In genomic region chr2:200039847-200040246, GRCh38 we compare ENCODE assay signal across 18 cellular contexts.
DNase-seq lines count a peak whose midpoint lies in the region; ATAC-seq and TF ChIP-seq lines count a peak whose summit lies in the region.
"Had no signal": no experiment of that assay in that cellular context is flagged by ENCODE, and none has a peak within 500 bp of the region (broad histone marks: within the 10 kb centered on the region; RNA-seq: fewer than 3 reads in every experiment).

No MANE protein-coding gene starts in this region.

- DNase-seq in AG08395 (ENCODE audit: low spot score), result peak; percentile 90
- DNase-seq in GM23338 (ENCODE audit: low spot score), result no peak
- peak; percentile 87 for DNase-seq in astrocyte of the cerebellum (ENCODE audit: low read depth)
- peak; percentile 36 for DNase-seq in left kidney (ENCODE audit: low read depth, low spot score)
- no peak for DNase-seq in NCI-H345 (lab: John Stamatoyannopoulos, UW)
- DNase-seq in activated naive CD4-positive, alpha-beta T cell treated with anti-CD3 and anti-CD28 coated beads for 36 hours, result no peak
- DNase-seq in SKM-1 (lab: John Stamatoyannopoulos, UW; ENCODE audit: unreplicated experiment), result no peak
- DNase-seq: activated CD4-positive, alpha-beta T cell treated with anti-CD3 and anti-CD28 coated beads for 48 hours; amygdala; dermis blood vessel endothelial cell; foreskin keratinocyte; Karpas-422; NCI-H187; NCI-H82 had no signal

- no peaks in the 10 kb centered on the region for H3K27me3 ChIP-seq in GM23338 (ENCODE audit: insufficient read depth)
- H3K27me3 ChIP-seq: BLaER1, foreskin keratinocyte had no signal

- no peak overlapping the region for H3K4me2 ChIP-seq in GM23338
- H3K4me2 ChIP-seq: BLaER1 had no signal

- no peak for ATAC-seq in GM23338
- ATAC-seq in HG03095 (IDR thresholded peaks at IDR 0.05; ENCODE audit: unreplicated experiment), result no peak
- ATAC-seq: foreskin keratinocyte had no signal

- no peaks in the 10 kb centered on the region for H3K36me3 ChIP-seq in GM23338 (ENCODE audit: insufficient read depth)
- H3K36me3 ChIP-seq: BLaER1, thoracic aorta had no signal

- H3K27ac Mint-ChIP-seq in GM23338, result no peak overlapping the region
- H3K27ac Mint-ChIP-seq in activated naive CD4-positive, alpha-beta T cell treated with anti-CD3 and anti-CD28 coated beads for 36 hours, result no peak overlapping the region
- H3K27ac Mint-ChIP-seq: progenitor cell of endocrine pancreas had no signal

- no peaks in the 10 kb centered on the region for H3F3A ChIP-seq in GM23338 (replicated peaks; ENCODE audit: low read depth)

- intact Hi-C loops in activated naive CD4-positive, alpha-beta T cell treated with anti-CD3 and anti-CD28 coated beads for 36 hours (cut with micrococcal nuclease), result no loop called here

- H3K4me1 Mint-ChIP-seq in GM23338, result peaks cover 10% of the 10 kb centered on the region; the same call in 2 of the 3 replicates
- no peaks in the 10 kb centered on the region for H3K4me1 Mint-ChIP-seq in activated naive CD4-positive, alpha-beta T cell treated with anti-CD3 and anti-CD28 coated beads for 36 hours (ENCODE audit: low read depth)

- CTCF ChIA-PET in activated naive CD4-positive, alpha-beta T cell treated with anti-CD3 and anti-CD28 coated beads for 36 hours (lab: Charles Lee), result no interaction called here

- no peaks in the 10 kb centered on the region for H3K4me1 ChIP-seq in GM23338 (ENCODE audit: insufficient read depth)
- H3K4me1 ChIP-seq: BLaER1 had no signal

- H4K20me1 ChIP-seq in GM23338 (replicated peaks; ENCODE audit: insufficient read depth), result no peaks in the 10 kb centered on the region
- H4K20me1 ChIP-seq: BLaER1 had no signal

- no peak overlapping the region for H3K27ac ChIP-seq in GM23338 (ENCODE audit: low read depth)
- H3K27ac ChIP-seq: BLaER1, foreskin keratinocyte, thoracic aorta had no signal

- peaks cover 7% of the 10 kb centered on the region for H3K9me3 Mint-ChIP-seq in GM23338
- peaks cover 3% of the 10 kb centered on the region for H3K9me3 Mint-ChIP-seq in activated naive CD4-positive, alpha-beta T cell treated with anti-CD3 and anti-CD28 coated beads for 36 hours

- TF ChIP-seq CTCF in GM23338 (conservative IDR thresholded peaks at IDR 0.05; ENCODE audit: low read depth in 2 of 2) (no peak), astrocyte of the cerebellum (IDR thresholded peaks at IDR 0.05; ENCODE audit: low read depth, low read length, missing control alignments) (no peak)

- H3K36me3 Mint-ChIP-seq in GM23338 (ENCODE audit: low read depth), result peaks cover 7% of the 10 kb centered on the region
- H3K36me3 Mint-ChIP-seq in activated naive CD4-positive, alpha-beta T cell treated with anti-CD3 and anti-CD28 coated beads for 36 hours (ENCODE audit: low read depth), result peaks cover 1% of the 10 kb centered on the region

- H3K9me2 ChIP-seq in GM23338 (ENCODE audit: insufficient read depth), result peaks cover 6% of the 10 kb centered on the region; the same call in 1 of the 2 replicates

- no peaks in the 10 kb centered on the region for H3K79me2 ChIP-seq in GM23338 (replicated peaks; ENCODE audit: insufficient read depth)

- H3K4me3 ChIP-seq in GM23338, result no peak overlapping the region
- H3K4me3 ChIP-seq in astrocyte of the cerebellum (ENCODE audit: low read depth, low read length), result no peak overlapping the region
- H3K4me3 ChIP-seq: BLaER1, thoracic aorta had no signal

- H2AFZ ChIP-seq in GM23338, result peak overlapping the region; percentile 83; the same call in 1 of the 2 replicates

- no peaks in the 10 kb centered on the region for H3K27me3 Mint-ChIP-seq in GM23338 (ENCODE audit: insufficient read depth, low read depth, poor library complexity)
- no peaks in the 10 kb centered on the region for H3K27me3 Mint-ChIP-seq in activated naive CD4-positive, alpha-beta T cell treated with anti-CD3 and anti-CD28 coated beads for 36 hours (ENCODE audit: low read depth)
- H3K27me3 Mint-ChIP-seq: progenitor cell of endocrine pancreas had no signal

- H3K4me3 Mint-ChIP-seq in GM23338, result no peak overlapping the region
- no peak overlapping the region for H3K4me3 Mint-ChIP-seq in activated naive CD4-positive, alpha-beta T cell treated with anti-CD3 and anti-CD28 coated beads for 36 hours

- in situ Hi-C loops in astrocyte of the cerebellum (cut with HindIII; ENCODE audit: low sequenced_read_pairs), result no loop called here

TF ChIP-seq in GM23338, 12 proteins besides CTCF, POLR2A, EP300 and RAD21:
- TF ChIP-seq CREB1 (CRISPR knock-in tag; IDR thresholded peaks at IDR 0.05; ENCODE audit: low read depth) (no peak), POLR2AphosphoS5 (IDR thresholded peaks at IDR 0.05; ENCODE audit: low read depth) (no peak), STAT1 (IDR thresholded peaks at IDR 0.05; ENCODE audit: unreplicated experiment) (no peak), EZH2phosphoT487 (IDR thresholded peaks at IDR 0.05; ENCODE audit: unreplicated experiment) (no peak), JUNB (IDR thresholded peaks at IDR 0.05; ENCODE audit: unreplicated experiment) (no peak), ETS1 (IDR thresholded peaks at IDR 0.05) (no peak), EZH2 (IDR thresholded peaks at IDR 0.05; ENCODE audit: low read depth, unreplicated experiment) (no peak)

Comparison
In these comparisons a context has a peak if more than half of its experiments do, and no peak if none do; other contexts are left out.
1. DNase-seq: peak in AG08395 (single experiment), astrocyte of the cerebellum (single experiment) and left kidney (single experiment); none in GM23338 (single experiment), NCI-H345 (single experiment), activated naive CD4-positive, alpha-beta T cell treated with anti-CD3 and anti-CD28 coated beads for 36 hours (single experiment) and SKM-1 (single experiment).